ENCODE assay signal across 21 cellular contexts in genomic region chr4:180768610-180769009, GRCh38.
A peak's percentile ranks its signal among the peaks of the same experiment; 100 is the strongest.
DNase-seq lines count a peak whose midpoint lies in the region; ATAC-seq, FAIRE-seq and TF ChIP-seq lines count a peak whose summit lies in the region.
"Had no signal": no experiment of that assay in that cellular context is flagged by ENCODE, and none has a peak within 500 bp of the region (broad histone marks: within the 10 kb centered on the region; RNA-seq: fewer than 3 reads in every experiment).

No MANE protein-coding gene starts in this region.

- POLR2A ChIA-PET in HepG2 (lab: Yijun Ruan, JAX): no interaction called here

- H3K79me2 ChIP-seq in HepG2 (ENCODE audit: insufficient read depth, low read length) (no peaks in the 10 kb centered on the region), neural progenitor cell (ENCODE audit: low read depth) (no peaks in the 10 kb centered on the region)

- DNase-seq in HepG2 (ENCODE audit: low spot score) (no peak), right lobe of liver (no peak), neural progenitor cell (ENCODE audit: low spot score) (no peak), NCI-H1436 treated with DMSO at 0.1 percent for 48 hours (lab: John Stamatoyannopoulos, UW) (no peak), testis (no peak)
- DNase-seq: AML-193; Caco-2; Calu3; CD4-positive, alpha-beta T cell; CD8-positive, alpha-beta T cell; DMS79 treated with DMSO at 0.1 percent for 48 hours; GF-D8 had no signal

- no peak overlapping the region for H3K27ac Mint-ChIP-seq in neural progenitor cell
- H3K27ac Mint-ChIP-seq: B cell; CD4-positive, alpha-beta T cell; CD8-positive, alpha-beta T cell had no signal

- WGBS in HepG2 (ENCODE audit: low lambda C conversion rate): 0% methylated on average over 3 of the region's 3 CpGs
- 43% methylated on average over 3 of the region's 3 CpGs for WGBS in right lobe of liver (ENCODE audit: insufficient coverage, low coverage, low lambda C conversion rate, missing lambda C conversion rate)
- WGBS in testis, 2 donors: 88 to 91% methylated on average over 3 of the region's 3 CpGs

- CTCF ChIA-PET in HepG2 (lab: Yijun Ruan, JAX; ENCODE audit: low intra/inter-chr PET ratio, low total read pairs): no interaction called here

- peaks cover 2% of the 10 kb centered on the region for H3K9me3 Mint-ChIP-seq in neural progenitor cell

- peaks cover 40% of the 10 kb centered on the region for H3K4me1 Mint-ChIP-seq in neural progenitor cell
- H3K4me1 Mint-ChIP-seq: B cell had no signal

- no peak overlapping the region for H3K4me2 ChIP-seq in HepG2 (ENCODE audit: low read depth, low read length)
- peak overlapping the region; percentile 29 for H3K4me2 ChIP-seq in neural progenitor cell
- H3K4me2 ChIP-seq: A549; BLaER1 treated with 17β-estradiol and CSF1 and Interleukin-3, amounts not matched to agents 10 nM and 100 nM had no signal

- H3K9me3 ChIP-seq in HepG2 (ENCODE audit: low read length): no peaks in the 10 kb centered on the region
- H3K9me3 ChIP-seq in right lobe of liver: no peaks in the 10 kb centered on the region
- no peaks in the 10 kb centered on the region for H3K9me3 ChIP-seq in neural progenitor cell (ENCODE audit: low read depth)
- H3K9me3 ChIP-seq in testis: no peaks in the 10 kb centered on the region
- H3K9me3 ChIP-seq: A549; BLaER1 treated with 17β-estradiol and CSF1 and Interleukin-3, amounts not matched to agents 10 nM and 100 nM; Caco-2 had no signal

- TF ChIP-seq CTCF in HepG2 (CRISPR knock-in tag; IDR thresholded peaks at IDR 0.05) (no peak), right lobe of liver (IDR thresholded peaks at IDR 0.05) (no peak), neural progenitor cell (IDR thresholded peaks at IDR 0.05) (no peak), testis (IDR thresholded peaks at IDR 0.05) (no peak)

- H3K4me1 ChIP-seq in HepG2 (ENCODE audit: insufficient read depth, low read length) (no peaks in the 10 kb centered on the region), right lobe of liver (no peaks in the 10 kb centered on the region), neural progenitor cell (peaks cover 66% of the 10 kb centered on the region), testis (no peaks in the 10 kb centered on the region)
- H3K4me1 ChIP-seq: A549, Caco-2 had no signal

- no peak for TF ChIP-seq POLR2A in HepG2 (IDR thresholded peaks at IDR 0.05; ENCODE audit: insufficient read depth in 1 of 2, low read depth in 2 of 2, low read length in 2 of 2)
- TF ChIP-seq POLR2A in right lobe of liver (IDR thresholded peaks at IDR 0.05): no peak
- no peak for TF ChIP-seq POLR2A in testis (IDR thresholded peaks at IDR 0.05)

- no peaks in the 10 kb centered on the region for H4K20me1 ChIP-seq in HepG2 (ENCODE audit: insufficient read depth, low read length)
- H4K20me1 ChIP-seq in neural progenitor cell (ENCODE audit: low read depth): no peaks in the 10 kb centered on the region
- H4K20me1 ChIP-seq: BLaER1 treated with 17β-estradiol and CSF1 and Interleukin-3, amounts not matched to agents 10 nM and 100 nM had no signal

- H3K27me3 Mint-ChIP-seq in neural progenitor cell (ENCODE audit: insufficient read depth, low read depth): peaks cover 10% of the 10 kb centered on the region
- H3K27me3 Mint-ChIP-seq: B cell; CD4-positive, alpha-beta T cell had no signal

- in situ Hi-C loops in HepG2 (cut with HindIII; ENCODE audit: extremely low pct_ligation_motif_present, low pct_unique_long_range_greater_than_20kb): no loop called here

- H3K4me3 Mint-ChIP-seq in neural progenitor cell: no peak overlapping the region
- H3K4me3 Mint-ChIP-seq: B cell; CD4-positive, alpha-beta T cell; CD8-positive, alpha-beta T cell had no signal

- no peak for FAIRE-seq in HepG2 (lab: Jason Lieb, UNC)
- FAIRE-seq: A549, D721Med, G401.6, GM12891, GM19239 had no signal

- H3K27me3 ChIP-seq in HepG2 (ENCODE audit: control insufficient read depth in 1 of 2, insufficient read depth in 2 of 2, low read length in 2 of 2) (no peaks in the 10 kb centered on the region), right lobe of liver (no peaks in the 10 kb centered on the region), neural progenitor cell (no peaks in the 10 kb centered on the region), testis (no peaks in the 10 kb centered on the region)
- H3K27me3 ChIP-seq: BLaER1 treated with 17β-estradiol and CSF1 and Interleukin-3, amounts not matched to agents 10 nM and 100 nM had no signal

- H3K36me3 ChIP-seq in HepG2 (replicated peaks in 1 of 2; ENCODE audit: control insufficient read depth in 1 of 2, insufficient read depth in 2 of 2, low read length in 2 of 2): no peaks in the 10 kb centered on the region
- no peaks in the 10 kb centered on the region for H3K36me3 ChIP-seq in right lobe of liver
- no peaks in the 10 kb centered on the region for H3K36me3 ChIP-seq in neural progenitor cell
- no peaks in the 10 kb centered on the region for H3K36me3 ChIP-seq in testis (ENCODE audit: low read depth, missing control alignments)
- H3K36me3 ChIP-seq: BLaER1 treated with 17β-estradiol and CSF1 and Interleukin-3, amounts not matched to agents 10 nM and 100 nM had no signal

- TF ChIP-seq RAD21 in HepG2 (CRISPR knock-in tag; IDR thresholded peaks at IDR 0.05): no peak

- H3K36me3 Mint-ChIP-seq in neural progenitor cell: no peaks in the 10 kb centered on the region
- H3K36me3 Mint-ChIP-seq: CD8-positive, alpha-beta T cell had no signal

- intact Hi-C loops in HepG2 (cut with micrococcal nuclease; ENCODE audit: unreplicated experiment): no loop called here
- intact Hi-C loops in right lobe of liver (cut with DNase I): no loop called here
- intact Hi-C loops in testis (cut with DNase I; ENCODE audit: low total_unique reads): no loop called here

- H3K27ac ChIP-seq in HepG2 (ENCODE audit: extremely low read length, insufficient read depth, low read length): no peak overlapping the region
- H3K27ac ChIP-seq in right lobe of liver: no peak overlapping the region
- H3K27ac ChIP-seq in neural progenitor cell: peak overlapping the region; percentile 79
- H3K27ac ChIP-seq in testis: no peak overlapping the region
- H3K27ac ChIP-seq: 22Rv1; A549; BLaER1 treated with 17β-estradiol and CSF1 and Interleukin-3, amounts not matched to agents 10 nM and 100 nM; C4-2B had no signal

- ATAC-seq in HepG2: no peak
- no peak for ATAC-seq in right lobe of liver
- ATAC-seq: A549; CD8-positive, alpha-beta T cell had no signal

- no peak overlapping the region for H3K9ac ChIP-seq in HepG2 (ENCODE audit: insufficient read depth, low read depth, low read length)
- no peak overlapping the region for H3K9ac ChIP-seq in neural progenitor cell
- H3K9ac ChIP-seq: BLaER1 treated with 17β-estradiol and CSF1 and Interleukin-3, amounts not matched to agents 10 nM and 100 nM had no signal

- no TSS peak for BruUV-seq in HepG2 (replicated peaks; lab: Mats Ljungman, UMichigan)

- H3K4me3 ChIP-seq in HepG2 (replicated peaks in 1 of 3; ENCODE audit: insufficient read depth in 1 of 3, low read depth in 2 of 3, low read length in 3 of 3) (no peak overlapping the region), right lobe of liver (no peak overlapping the region), neural progenitor cell (no peak overlapping the region), testis (no peak overlapping the region)
- H3K4me3 ChIP-seq: A549; BLaER1 treated with 17β-estradiol and CSF1 and Interleukin-3, amounts not matched to agents 10 nM and 100 nM had no signal

- no peak for TF ChIP-seq EP300 in HepG2 (IDR thresholded peaks at IDR 0.05; ENCODE audit: low read depth in 2 of 2, low read length in 2 of 2)
- TF ChIP-seq EP300 in HepG2 (CRISPR knock-in tag; IDR thresholded peaks at IDR 0.05; ENCODE audit: borderline replicate concordance): no peak

- H3F3A ChIP-seq in neural progenitor cell (ENCODE audit: low read depth): peaks cover 39% of the 10 kb centered on the region

- no peak overlapping the region for H2AFZ ChIP-seq in HepG2 (ENCODE audit: low read length)
- H2AFZ ChIP-seq in neural progenitor cell (replicated peaks): no peak overlapping the region

TF ChIP-seq in HepG2, 621 proteins besides CTCF, POLR2A, EP300 and RAD21:
- TF ChIP-seq FOXA1 (IDR thresholded peaks at IDR 0.05) (no peak), FOXA1 (CRISPR knock-in tag; IDR thresholded peaks at IDR 0.05) (no peak), ZNF329 (CRISPR knock-in tag; IDR thresholded peaks at IDR 0.05; ENCODE audit: low read depth) (no peak), CREM (IDR thresholded peaks at IDR 0.05) (no peak), CREM (CRISPR knock-in tag; IDR thresholded peaks at IDR 0.05) (no peak), CEBPB (IDR thresholded peaks at IDR 0.05; ENCODE audit: borderline replicate concordance, low read depth, low read length) (peak; percentile 63; the same call in 1 of the 2 replicates)
